ENCODE assay signal across 8 cellular contexts in the genomic region with DNA sequence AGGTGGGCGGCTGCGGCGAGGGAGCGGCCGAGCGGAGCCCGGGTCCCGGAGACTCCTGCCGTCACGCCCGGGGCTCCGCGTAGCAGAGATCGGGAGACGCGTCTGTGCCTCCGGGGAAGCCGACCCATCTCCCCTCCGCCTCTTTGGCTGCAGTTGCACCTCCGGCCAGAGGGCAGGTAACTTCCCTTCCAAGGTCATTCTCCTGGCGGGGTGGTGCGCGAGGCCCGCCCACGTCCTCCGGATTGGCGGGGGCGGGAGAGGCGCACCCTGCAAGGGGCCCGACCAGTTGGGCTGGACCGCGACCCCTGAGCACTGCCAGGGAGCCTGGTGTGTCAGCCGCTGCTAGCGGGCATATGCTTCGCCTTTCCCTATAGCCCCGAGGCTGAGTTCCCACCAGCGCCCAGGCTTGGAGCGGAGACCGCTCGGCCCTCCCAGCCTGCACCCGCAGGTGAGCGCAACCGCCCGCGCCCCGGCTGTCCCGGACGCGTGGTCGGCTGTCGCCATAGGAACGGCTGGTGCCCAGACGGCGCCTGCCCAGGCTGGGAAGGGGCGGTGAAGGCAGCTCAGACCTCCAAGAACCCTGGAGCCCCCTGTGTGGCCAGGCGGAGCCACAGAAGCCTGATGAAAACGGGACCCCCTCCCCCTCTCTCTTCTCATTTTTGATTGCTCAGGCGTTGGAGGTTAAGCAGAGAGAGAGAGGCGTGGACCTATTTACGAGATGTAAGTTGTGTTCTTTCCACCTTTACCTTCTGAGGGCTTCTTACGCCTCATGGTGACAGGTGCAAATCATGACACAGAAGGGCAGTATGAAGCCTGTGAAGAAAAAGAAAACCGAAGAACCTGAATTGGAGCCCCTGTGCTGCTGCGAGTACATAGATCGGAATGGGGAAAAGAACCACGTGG. TPM values are rescaled to one million over a fixed set of nuclear protein-coding genes. Genes with fewer than 3 reads are reported as not detected.
DNase-seq lines count a peak whose midpoint lies in the region; ATAC-seq and TF ChIP-seq lines count a peak whose summit lies in the region.

No MANE protein-coding gene starts in this region.

- peak; percentile 63 for ATAC-seq in GM18907 (IDR thresholded peaks at IDR 0.05; ENCODE audit: unreplicated experiment)
- ATAC-seq in HG03103 (IDR thresholded peaks at IDR 0.05; ENCODE audit: low read depth, unreplicated experiment): peak; percentile 44

- DNase-seq in AG10803 (ENCODE audit: low read depth): no peak
- DNase-seq in NCI-H774 (lab: John Stamatoyannopoulos, UW): peak; percentile 2
- peak; percentile 11 for DNase-seq in activated effector memory CD4-positive, alpha-beta T cell treated with Interleukin-2 at 50 U/mL for 16 hours
- DNase-seq in head of caudate nucleus: peak in 28 of 42 donors; percentile 11 to 61 (median 32)
- DNase-seq in prostate gland (ENCODE audit: low spot score): peak; percentile 21
- DNase-seq in NCI-H2107 treated with DMSO at 0.1 percent for 48 hours (lab: John Stamatoyannopoulos, UW; ENCODE audit: unreplicated experiment): no peak

- H3K27ac ChIP-seq in prostate gland: peak overlapping the region; percentile 46 to 72

- no peak for TF ChIP-seq POLR2A in prostate gland (IDR thresholded peaks at IDR 0.05)

- 2% methylated on average over 44 of the region's 65 CpGs for WGBS in prostate gland

- no peak for TF ChIP-seq CTCF in AG10803 (conservative IDR thresholded peaks at IDR 0.05; ENCODE audit: low read length)
- no peak for TF ChIP-seq CTCF in prostate gland (IDR thresholded peaks at IDR 0.05)

- no peaks in the 10 kb centered on the region for H3K9me3 ChIP-seq in prostate gland

- peak overlapping the region; percentile 69 for H3K4me3 ChIP-seq in AG10803 (ENCODE audit: low read length)
- peak overlapping the region; percentile 69 to 79 for H3K4me3 ChIP-seq in prostate gland

- H3K27me3 ChIP-seq in prostate gland (replicated peaks; ENCODE audit: insufficient read depth): no peaks in the 10 kb centered on the region

- H3K4me1 ChIP-seq in prostate gland (replicated peaks): no peaks in the 10 kb centered on the region

- H3K36me3 ChIP-seq in prostate gland: no peaks in the 10 kb centered on the region

- intact Hi-C loops in head of caudate nucleus (cut with DNase I) (no loop called here), prostate gland (cut with DNase I) (no loop called here)

RNA-seq across cellular contexts. Expression of gene ZDHHC23, which starts 0.5 kb away (rescaled TPM):
- total RNA-seq in prostate gland: 10 to 100 TPM in 1 of 2 donors, 1 to 10 TPM in 1; 4.2 to 10.1 TPM

Comparison
In these comparisons a context has a peak if more than half of its experiments do, and no peak if none do; other contexts are left out.
1. DNase-seq: peak in NCI-H774 (single experiment), activated effector memory CD4-positive, alpha-beta T cell treated with Interleukin-2 at 50 U/mL for 16 hours (single experiment), head of caudate nucleus (28 of 42) and prostate gland (single experiment); none in AG10803 (single experiment) and NCI-H2107 treated with DMSO at 0.1 percent for 48 hours (single experiment).